Comparison of ENCODE assay signal across 8 cellular contexts in the genomic region with DNA sequence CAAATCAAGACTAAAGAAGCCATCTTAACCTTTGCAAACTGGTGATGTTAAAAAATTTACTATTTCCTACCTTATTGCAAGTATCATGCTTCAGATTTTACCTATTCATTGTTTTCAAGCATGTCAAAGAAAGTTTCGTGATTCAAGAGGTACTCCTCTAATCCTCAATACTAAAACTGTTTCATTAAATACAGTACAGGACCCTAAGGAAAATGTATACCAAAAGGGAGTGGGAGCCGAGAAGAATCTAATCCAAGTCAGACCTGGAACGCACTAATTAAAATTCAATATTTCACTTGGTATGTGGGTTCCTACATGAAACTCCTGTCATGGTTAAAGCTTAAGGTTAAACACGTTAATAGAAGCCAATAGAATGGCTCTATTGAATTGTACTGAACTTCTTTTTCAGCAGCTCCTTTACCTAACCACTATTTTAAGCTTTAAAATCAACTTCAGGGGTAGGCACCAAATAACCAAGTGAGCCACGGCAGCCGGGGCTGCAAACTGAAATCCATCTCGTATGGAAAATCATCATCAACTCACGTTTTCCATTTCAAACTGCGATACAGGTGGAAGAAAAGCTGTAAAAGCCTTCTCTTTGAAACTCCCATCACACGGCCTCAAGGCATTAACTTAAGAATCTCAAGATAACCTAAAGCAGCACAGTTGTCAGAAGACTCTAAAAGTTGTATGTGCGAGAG.
A peak's percentile ranks its signal among the peaks of the same experiment; 100 is the strongest.
DNase-seq lines count a peak whose midpoint lies in the region; ATAC-seq and TF ChIP-seq lines count a peak whose summit lies in the region.

No MANE protein-coding gene starts in this region.

- H3K9me3 ChIP-seq in CD4-positive, alpha-beta T cell (ENCODE audit: control insufficient read depth, low read length) = no peaks in the 10 kb centered on the region
- no peaks in the 10 kb centered on the region for H3K9me3 ChIP-seq in gastrocnemius medialis

- peak overlapping the region; percentile 95 for H3K4me3 Mint-ChIP-seq in CD4-positive, alpha-beta T cell

- POLR2A ChIA-PET in CD4-positive, alpha-beta T cell (lab: Charles Lee) = interaction anchor here (0.8 to 2.5 kb wide), 2 partner anchors 10 to 147 kb away, joined by 3 to 22 read pairs; no protein-coding TSS in a partner anchor

- CTCF ChIA-PET in CD4-positive, alpha-beta T cell (lab: Charles Lee) = interaction anchor here (1.0 kb wide), 1 partner anchor 10 kb away, joined by 3 read pairs; no protein-coding TSS in a partner anchor

- ATAC-seq in CD4-positive, alpha-beta T cell (ENCODE audit: poor library complexity) = no peak
- no peak for ATAC-seq in gastrocnemius medialis
- no peak for ATAC-seq in GM21367 (IDR thresholded peaks at IDR 0.05; ENCODE audit: unreplicated experiment)
- no peak for ATAC-seq in GM19452 (IDR thresholded peaks at IDR 0.05; ENCODE audit: unreplicated experiment)

- intact Hi-C loops in CD4-positive, alpha-beta T cell (cut with DNase I, micrococcal nuclease) = loop anchor here (5.0 to 10.0 kb wide), 2 partner anchors 149 to 184 kb away; no protein-coding TSS in a partner anchor
- intact Hi-C loops in gastrocnemius medialis (cut with DNase I; ENCODE audit: low total_unique reads) (loop anchor here (5.0 kb wide), 2 partner anchors 71 to 121 kb away; no protein-coding TSS in a partner anchor), head of caudate nucleus (cut with DNase I) (loop anchor here (5.0 kb wide), 1 partner anchor 191 kb away; the partner anchor contains the start of gene ZEB2)

- peaks cover 12 to 17% of the 10 kb centered on the region in 2 donors for H3K4me1 ChIP-seq in gastrocnemius medialis

- H3K4me1 Mint-ChIP-seq in CD4-positive, alpha-beta T cell (ENCODE audit: low read depth) = peaks cover 22% of the 10 kb centered on the region

- no peak for TF ChIP-seq CTCF in CD4-positive, alpha-beta T cell (IDR thresholded peaks at IDR 0.05)
- TF ChIP-seq CTCF in gastrocnemius medialis (IDR thresholded peaks at IDR 0.05 in 4 of 5, conservative IDR thresholded peaks at IDR 0.05 in 1 of 5) = no peak

- H3K4me3 ChIP-seq in gastrocnemius medialis = peak overlapping the region; percentile 76 to 99 (median 88)

- no peak for TF ChIP-seq POLR2A in gastrocnemius medialis (IDR thresholded peaks at IDR 0.05)

- DNase-seq in CD4-positive, alpha-beta T cell = no peak
- DNase-seq in Kasumi-1 (lab: John Stamatoyannopoulos, UW) (peak; percentile 76 to 78), globus pallidus (ENCODE audit: low spot score) (peak; percentile 25), gastrocnemius medialis (no peak), head of caudate nucleus (no peak)
- DNase-seq in activated T-cell treated with anti-CD3 and anti-CD28 coated beads, Interleukin-2, amount 50 U/mL, for 1 hour = peak; percentile 43

- H3K36me3 Mint-ChIP-seq in CD4-positive, alpha-beta T cell (ENCODE audit: low read depth) = peaks cover 13% of the 10 kb centered on the region

- H3K27me3 Mint-ChIP-seq in CD4-positive, alpha-beta T cell = no peaks in the 10 kb centered on the region

- no peaks in the 10 kb centered on the region for H3K27me3 ChIP-seq in CD4-positive, alpha-beta T cell (ENCODE audit: control insufficient read depth, insufficient read depth, low read length)
- no peaks in the 10 kb centered on the region for H3K27me3 ChIP-seq in gastrocnemius medialis

- no peaks in the 10 kb centered on the region for H3K36me3 ChIP-seq in gastrocnemius medialis

- no peaks in the 10 kb centered on the region for H3K9me3 Mint-ChIP-seq in CD4-positive, alpha-beta T cell

- in situ Hi-C loops in gastrocnemius medialis (cut with MboI; ENCODE audit: low sequenced_read_pairs in 4 of 4) = loop anchor here in 3 of 4 donors (10.0 to 25.0 kb wide), 2 partner anchors 64 to 181 kb away; partner anchors contain the start of gene ZEB2 (in 2 of the 3)

- H3K27ac ChIP-seq in CD4-positive, alpha-beta T cell (ENCODE audit: low read depth, low read length) = no peak overlapping the region
- peak overlapping the region; percentile 78 to 94 (median 89) for H3K27ac ChIP-seq in gastrocnemius medialis

- peak overlapping the region; percentile 87 for H3K27ac Mint-ChIP-seq in CD4-positive, alpha-beta T cell

Comparison
In these comparisons a context has a peak if more than half of its experiments do, and no peak if none do; other contexts are left out.
1. DNase-seq: peak in Kasumi-1 (2 of 2), activated T-cell treated with anti-CD3 and anti-CD28 coated beads, Interleukin-2, amount 50 U/mL, for 1 hour (single experiment) and globus pallidus (single experiment); none in CD4-positive, alpha-beta T cell (0 of 10), gastrocnemius medialis (0 of 2) and head of caudate nucleus (0 of 42).